Comparison of ENCODE assay signal across 18 cellular contexts in the genomic region with DNA sequence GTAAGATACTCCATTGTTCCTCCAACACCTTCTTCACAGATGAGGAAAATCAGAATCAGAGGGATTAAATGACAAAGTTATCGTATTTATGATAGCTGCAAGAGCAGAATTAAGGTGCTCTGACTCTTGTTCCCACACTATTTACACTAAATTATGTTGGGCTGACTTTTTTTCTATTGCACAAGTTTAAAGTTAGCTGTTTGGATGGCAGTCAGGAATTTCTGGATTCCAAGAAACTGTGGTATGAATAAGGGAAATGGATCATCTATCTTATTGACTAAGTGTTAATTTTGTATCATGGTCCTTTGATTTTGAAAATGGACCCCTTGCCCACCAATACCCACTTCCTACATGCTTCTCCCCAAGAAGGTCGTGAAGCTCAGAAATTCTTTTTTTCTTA. TPM values are rescaled to one million over a fixed set of nuclear protein-coding genes. Genes with fewer than 3 reads are reported as not detected.
DNase-seq lines count a peak whose midpoint lies in the region; ATAC-seq and TF ChIP-seq lines count a peak whose summit lies in the region.
"Had no signal": no experiment of that assay in that cellular context is flagged by ENCODE, and none has a peak within 500 bp of the region (broad histone marks: within the 10 kb centered on the region; RNA-seq: fewer than 3 reads in every experiment).

No MANE protein-coding gene starts in this region.

- intact Hi-C loops in CD4-positive, alpha-beta T cell (cut with DNase I, micrococcal nuclease): loop anchor here in 1 of 2 experiments (10.0 kb wide), 1 partner anchor 67 kb away; no protein-coding TSS in a partner anchor
- intact Hi-C loops in activated naive CD4-positive, alpha-beta T cell treated with anti-CD3 and anti-CD28 coated beads for 36 hours (cut with micrococcal nuclease): no loop called here

- no peak overlapping the region for H3K4me2 ChIP-seq in Karpas-422 (ENCODE audit: low read depth, low read length, poor library complexity, severe bottlenecking)

- H3K36me3 Mint-ChIP-seq in CD4-positive, alpha-beta T cell (ENCODE audit: low read depth): peaks cover 55% of the 10 kb centered on the region
- peaks cover 79% of the 10 kb centered on the region for H3K36me3 Mint-ChIP-seq in activated T-helper 17 cell treated with anti-CD3 and anti-CD28 coated beads, Interleukin-2, amount 50 U/mL, for 72 hours (ENCODE audit: low read depth)
- peaks cover 38% of the 10 kb centered on the region for H3K36me3 Mint-ChIP-seq in activated naive CD4-positive, alpha-beta T cell treated with anti-CD3 and anti-CD28 coated beads for 36 hours (ENCODE audit: low read depth)

- H3K9me3 ChIP-seq in CD4-positive, alpha-beta T cell (ENCODE audit: control insufficient read depth, low read length): no peaks in the 10 kb centered on the region
- H3K9me3 ChIP-seq in Peyer's patch (no peaks in the 10 kb centered on the region), Karpas-422 (ENCODE audit: low read length) (no peaks in the 10 kb centered on the region)
- H3K9me3 ChIP-seq: BE2C, HAP-1, SJSA1 had no signal

- peaks cover 46% of the 10 kb centered on the region for H3K4me1 Mint-ChIP-seq in CD4-positive, alpha-beta T cell (ENCODE audit: low read depth)
- H3K4me1 Mint-ChIP-seq in activated T-helper 17 cell treated with anti-CD3 and anti-CD28 coated beads, Interleukin-2, amount 50 U/mL, for 72 hours: peaks cover 48% of the 10 kb centered on the region
- peaks cover 48% of the 10 kb centered on the region for H3K4me1 Mint-ChIP-seq in activated naive CD4-positive, alpha-beta T cell treated with anti-CD3 and anti-CD28 coated beads for 36 hours (ENCODE audit: low read depth)

- no peak overlapping the region for H3K9ac ChIP-seq in Karpas-422 (ENCODE audit: low read length)

- no peaks in the 10 kb centered on the region for H3K79me2 ChIP-seq in Karpas-422 (ENCODE audit: low read length)

- H3K36me3 ChIP-seq in Peyer's patch (peaks cover 0 to 57% (median 0%) of the 10 kb centered on the region in 3 donors), Karpas-422 (ENCODE audit: insufficient read depth, low read length) (no peaks in the 10 kb centered on the region)

- DNase-seq in CD4-positive, alpha-beta T cell: no peak
- DNase-seq in EH (ENCODE audit: low read depth) (peak; percentile 48), fibroblast of the aortic adventitia (ENCODE audit: low read depth) (peak; percentile 65), Peyer's patch (no peak), Karpas-422 (no peak), cerebellar cortex (ENCODE audit: low spot score) (no peak)
- no peak for DNase-seq in activated naive CD4-positive, alpha-beta T cell treated with anti-CD3 and anti-CD28 coated beads for 36 hours
- DNase-seq: BE2C; EL; NCI-H187 treated with DMSO at 0.1 percent for 48 hours; NCI-H446; NK-92 treated with Interleukin-12 subunit alpha and Interleukin-12 subunit beta, amount 100 ng/mL, for 24 hours; PC-3; SW 1271 had no signal

- H2AFZ ChIP-seq in Karpas-422 (ENCODE audit: low read length): no peak overlapping the region

- H3K4me1 ChIP-seq in Peyer's patch (peaks cover 0 to 21% (median 15%) of the 10 kb centered on the region in 4 donors), Karpas-422 (ENCODE audit: low read length) (no peaks in the 10 kb centered on the region)
- H3K4me1 ChIP-seq: BE2C, HAP-1 had no signal

- no peaks in the 10 kb centered on the region for H4K20me1 ChIP-seq in Karpas-422 (ENCODE audit: insufficient read depth, low read depth, low read length)

- H3K9me3 Mint-ChIP-seq in CD4-positive, alpha-beta T cell: no peaks in the 10 kb centered on the region
- no peaks in the 10 kb centered on the region for H3K9me3 Mint-ChIP-seq in activated T-helper 17 cell treated with anti-CD3 and anti-CD28 coated beads, Interleukin-2, amount 50 U/mL, for 72 hours
- H3K9me3 Mint-ChIP-seq in activated naive CD4-positive, alpha-beta T cell treated with anti-CD3 and anti-CD28 coated beads for 36 hours: no peaks in the 10 kb centered on the region

- no peak for TF ChIP-seq CTCF in CD4-positive, alpha-beta T cell (IDR thresholded peaks at IDR 0.05)
- no peak for TF ChIP-seq CTCF in fibroblast of the aortic adventitia (IDR thresholded peaks at IDR 0.05; ENCODE audit: insufficient read depth, low read length)
- no peak for TF ChIP-seq CTCF in Peyer's patch (IDR thresholded peaks at IDR 0.05)

- POLR2A ChIA-PET in CD4-positive, alpha-beta T cell (lab: Charles Lee): no interaction called here

- ATAC-seq in CD4-positive, alpha-beta T cell (ENCODE audit: poor library complexity): no peak
- no peak for ATAC-seq in activated T-helper 17 cell treated with anti-CD3 and anti-CD28 coated beads, Interleukin-2, amount 50 U/mL, for 72 hours (replicated peaks)
- ATAC-seq: PC-3 had no signal

- no peak overlapping the region for H3K27ac ChIP-seq in CD4-positive, alpha-beta T cell (ENCODE audit: low read depth, low read length)
- H3K27ac ChIP-seq in Peyer's patch (no peak overlapping the region), Karpas-422 (ENCODE audit: low read length) (no peak overlapping the region)
- H3K27ac ChIP-seq: HL-60, SJSA1 had no signal

- no peak overlapping the region for H3K4me3 Mint-ChIP-seq in CD4-positive, alpha-beta T cell
- no peak overlapping the region for H3K4me3 Mint-ChIP-seq in activated T-helper 17 cell treated with anti-CD3 and anti-CD28 coated beads, Interleukin-2, amount 50 U/mL, for 72 hours
- no peak overlapping the region for H3K4me3 Mint-ChIP-seq in activated naive CD4-positive, alpha-beta T cell treated with anti-CD3 and anti-CD28 coated beads for 36 hours

- H3K27me3 Mint-ChIP-seq in CD4-positive, alpha-beta T cell: no peaks in the 10 kb centered on the region
- no peaks in the 10 kb centered on the region for H3K27me3 Mint-ChIP-seq in activated T-helper 17 cell treated with anti-CD3 and anti-CD28 coated beads, Interleukin-2, amount 50 U/mL, for 72 hours
- no peaks in the 10 kb centered on the region for H3K27me3 Mint-ChIP-seq in activated naive CD4-positive, alpha-beta T cell treated with anti-CD3 and anti-CD28 coated beads for 36 hours (ENCODE audit: low read depth)

- no peak overlapping the region for H3K4me3 ChIP-seq in fibroblast of the aortic adventitia (ENCODE audit: low read depth, low read length)
- H3K4me3 ChIP-seq in Peyer's patch: no peak overlapping the region
- H3K4me3 ChIP-seq in Karpas-422 (ENCODE audit: low read length): no peak overlapping the region
- H3K4me3 ChIP-seq: HAP-1, SJSA1 had no signal

- TF ChIP-seq POLR2A in Peyer's patch (IDR thresholded peaks at IDR 0.05): no peak

- no peaks in the 10 kb centered on the region for H3K27me3 ChIP-seq in CD4-positive, alpha-beta T cell (ENCODE audit: control insufficient read depth, insufficient read depth, low read length)
- H3K27me3 ChIP-seq in Peyer's patch (no peaks in the 10 kb centered on the region), Karpas-422 (ENCODE audit: low read length) (no peaks in the 10 kb centered on the region)
- H3K27me3 ChIP-seq: BE2C, SJSA1 had no signal

- CTCF ChIA-PET in CD4-positive, alpha-beta T cell (lab: Charles Lee): interaction anchor here (1.0 kb wide), 1 partner anchor 249 kb away, joined by 3 read pairs; no protein-coding TSS in a partner anchor
- CTCF ChIA-PET in activated naive CD4-positive, alpha-beta T cell treated with anti-CD3 and anti-CD28 coated beads for 36 hours (lab: Charles Lee): no interaction called here

- H3K27ac Mint-ChIP-seq in CD4-positive, alpha-beta T cell: peak overlapping the region; percentile 5
- peak overlapping the region; percentile 26 for H3K27ac Mint-ChIP-seq in activated T-helper 17 cell treated with anti-CD3 and anti-CD28 coated beads, Interleukin-2, amount 50 U/mL, for 72 hours
- no peak overlapping the region for H3K27ac Mint-ChIP-seq in activated naive CD4-positive, alpha-beta T cell treated with anti-CD3 and anti-CD28 coated beads for 36 hours

- H3K9me2 ChIP-seq in Karpas-422 (replicated peaks; ENCODE audit: insufficient read depth, low read length): no peaks in the 10 kb centered on the region

RNA-seq across cellular contexts. Expression of gene APOA1, which starts 19.9 kb away (rescaled TPM):
- under 1 TPM; 0.47 to 0.77 TPM for total RNA-seq in CD4-positive, alpha-beta T cell
- total RNA-seq in activated T-helper 17 cell treated with anti-CD3 and anti-CD28 coated beads, Interleukin-2, amount 50 U/mL, for 72 hours: under 1 TPM; 0.37 TPM
- total RNA-seq in fibroblast of the aortic adventitia (ENCODE audit: low replicate concordance): 0.72 and 70.3 TPM in 2 replicates
- 1,000 to 10,000 TPM in 3 of 4 donors, 10 to 100 TPM in 1; 42.9 to 6,445 (median 3,046) TPM for total RNA-seq in Peyer's patch
- not detected in 2 replicates for total RNA-seq in Karpas-422 (2014; rRNA removed; shearing (Covaris generic); ENCODE audit: low replicate concordance)
- not detected for total RNA-seq in activated naive CD4-positive, alpha-beta T cell treated with anti-CD3 and anti-CD28 coated beads for 36 hours
- total RNA-seq: SJSA1 had no signal

RNA-seq across cellular contexts. Expression of gene APOC3, which starts 27.6 kb away (rescaled TPM):
- total RNA-seq in CD4-positive, alpha-beta T cell: not detected
- not detected for total RNA-seq in activated T-helper 17 cell treated with anti-CD3 and anti-CD28 coated beads, Interleukin-2, amount 50 U/mL, for 72 hours
- not detected in 2 replicates for total RNA-seq in fibroblast of the aortic adventitia (ENCODE audit: low replicate concordance)
- total RNA-seq in Peyer's patch: over 10,000 TPM in 1 of 4 donors, 1,000 to 10,000 TPM in 2, 100 to 1,000 TPM in 1; 276 to 11,857 (median 5,024) TPM
- total RNA-seq in Karpas-422 (2014; rRNA removed; shearing (Covaris generic); ENCODE audit: low replicate concordance): not detected in 2 replicates
- not detected for total RNA-seq in activated naive CD4-positive, alpha-beta T cell treated with anti-CD3 and anti-CD28 coated beads for 36 hours
- total RNA-seq: PC-3, SJSA1 had no signal

RNA-seq across cellular contexts. Expression of gene APOA4, which starts 34.2 kb away (rescaled TPM):
- total RNA-seq in CD4-positive, alpha-beta T cell: not detected
- not detected for total RNA-seq in activated T-helper 17 cell treated with anti-CD3 and anti-CD28 coated beads, Interleukin-2, amount 50 U/mL, for 72 hours
- total RNA-seq in fibroblast of the aortic adventitia (ENCODE audit: low replicate concordance) (not detected in 2 replicates), Peyer's patch (over 10,000 TPM in 1 of 4 donors, 1,000 to 10,000 TPM in 2, 100 to 1,000 TPM in 1; 107 to 10,211 (median 6,146) TPM)
- not detected in 2 replicates for total RNA-seq in Karpas-422 (2014; rRNA removed; shearing (Covaris generic); ENCODE audit: low replicate concordance)
- not detected for total RNA-seq in activated naive CD4-positive, alpha-beta T cell treated with anti-CD3 and anti-CD28 coated beads for 36 hours
- total RNA-seq: PC-3, SJSA1 had no signal

Comparison
In these comparisons a context has a peak if more than half of its experiments do, and no peak if none do; other contexts are left out.
1. DNase-seq: peak in EH (single experiment) and fibroblast of the aortic adventitia (single experiment); none in CD4-positive, alpha-beta T cell (0 of 10), Peyer's patch (0 of 3), Karpas-422 (single experiment), cerebellar cortex (single experiment) and activated naive CD4-positive, alpha-beta T cell treated with anti-CD3 and anti-CD28 coated beads for 36 hours (single experiment).
2. RNA of gene APOC3, which starts 27.6 kb away (total RNA-seq): 276 to 11,857 TPM in Peyer's patch; not detected in CD4-positive, alpha-beta T cell, not detected in activated T-helper 17 cell treated with anti-CD3 and anti-CD28 coated beads, Interleukin-2, amount 50 U/mL, for 72 hours, not detected in fibroblast of the aortic adventitia, not detected in Karpas-422 and not detected in activated naive CD4-positive, alpha-beta T cell treated with anti-CD3 and anti-CD28 coated beads for 36 hours; every median in the first group is over 100 times any median in the second.
3. RNA of gene APOA4, which starts 34.2 kb away (total RNA-seq): 107 to 10,211 TPM in Peyer's patch; not detected in CD4-positive, alpha-beta T cell, not detected in activated T-helper 17 cell treated with anti-CD3 and anti-CD28 coated beads, Interleukin-2, amount 50 U/mL, for 72 hours, not detected in fibroblast of the aortic adventitia, not detected in Karpas-422 and not detected in activated naive CD4-positive, alpha-beta T cell treated with anti-CD3 and anti-CD28 coated beads for 36 hours; every median in the first group is over 100 times any median in the second.